ENCODE assay signal across 16 cellular contexts in genomic region chr2:197674060-197674459, GRCh38. TPM values are rescaled to one million over a fixed set of nuclear protein-coding genes. Genes with fewer than 3 reads are reported as not detected.
DNase-seq lines count a peak whose midpoint lies in the region; ATAC-seq, FAIRE-seq and TF ChIP-seq lines count a peak whose summit lies in the region.
"Had no signal": no experiment of that assay in that cellular context is flagged by ENCODE, and none has a peak within 500 bp of the region (broad histone marks: within the 10 kb centered on the region; RNA-seq: fewer than 3 reads in every experiment).

No MANE protein-coding gene starts in this region.

- TF ChIP-seq CTCF in fibroblast of villous mesenchyme (IDR thresholded peaks at IDR 0.05; ENCODE audit: insufficient read depth, low read depth, low read length) (no peak), osteocyte (IDR thresholded peaks at IDR 0.05) (no peak)
- TF ChIP-seq CTCF in activated CD8-positive, alpha-beta T cell treated with anti-CD3 and anti-CD28 coated beads for 36 hours (IDR thresholded peaks at IDR 0.05) = no peak

- no peak overlapping the region for H3K27ac Mint-ChIP-seq in osteocyte (ENCODE audit: unreplicated experiment)
- no peak overlapping the region for H3K27ac Mint-ChIP-seq in activated CD8-positive, alpha-beta T cell treated with anti-CD3 and anti-CD28 coated beads for 36 hours
- H3K27ac Mint-ChIP-seq: activated naive CD8-positive, alpha-beta T cell treated with anti-CD3 and anti-CD28 coated beads, Interleukin-2, amount 50 U/mL, for 24 hours; naive thymus-derived CD8-positive, alpha-beta T cell had no signal

- H3K4me1 Mint-ChIP-seq in osteocyte (ENCODE audit: unreplicated experiment) = peaks cover 44% of the 10 kb centered on the region
- peaks cover 6% of the 10 kb centered on the region for H3K4me1 Mint-ChIP-seq in activated CD8-positive, alpha-beta T cell treated with anti-CD3 and anti-CD28 coated beads for 36 hours (ENCODE audit: low read depth)
- H3K4me1 Mint-ChIP-seq: naive thymus-derived CD8-positive, alpha-beta T cell had no signal

- H3K9me3 Mint-ChIP-seq in osteocyte (ENCODE audit: unreplicated experiment) = peaks cover 19% of the 10 kb centered on the region
- H3K9me3 Mint-ChIP-seq in activated CD8-positive, alpha-beta T cell treated with anti-CD3 and anti-CD28 coated beads for 36 hours = no peaks in the 10 kb centered on the region
- H3K9me3 Mint-ChIP-seq: activated naive CD8-positive, alpha-beta T cell treated with anti-CD3 and anti-CD28 coated beads, Interleukin-2, amount 50 U/mL, for 24 hours; activated T-cell treated with anti-CD3 and anti-CD28 coated beads, Interleukin-2, amount 50 U/mL, for 4 hours had no signal

- peaks cover 20% of the 10 kb centered on the region for H3K36me3 Mint-ChIP-seq in osteocyte (ENCODE audit: unreplicated experiment)
- no peaks in the 10 kb centered on the region for H3K36me3 Mint-ChIP-seq in activated CD8-positive, alpha-beta T cell treated with anti-CD3 and anti-CD28 coated beads for 36 hours (ENCODE audit: low read depth)
- H3K36me3 Mint-ChIP-seq: naive thymus-derived CD8-positive, alpha-beta T cell had no signal

- peak overlapping the region; percentile 87 for H3K4me3 ChIP-seq in adipocyte (ENCODE audit: low read length)
- peak overlapping the region; percentile 53 for H3K4me3 ChIP-seq in fibroblast of villous mesenchyme (ENCODE audit: low read depth, low read length)

- no peak for ATAC-seq in GM19328 (IDR thresholded peaks at IDR 0.05; ENCODE audit: unreplicated experiment)
- no peak for ATAC-seq in activated CD8-positive, alpha-beta T cell treated with anti-CD3 and anti-CD28 coated beads for 36 hours
- no peak for ATAC-seq in esophagus mucosa
- ATAC-seq: activated naive CD8-positive, alpha-beta T cell treated with anti-CD3 and anti-CD28 coated beads, Interleukin-2, amount 50 U/mL, for 24 hours; activated T-cell treated with anti-CD3 and anti-CD28 coated beads, Interleukin-2, amount 50 U/mL, for 4 hours; naive thymus-derived CD8-positive, alpha-beta T cell; PC-3 had no signal

- peaks cover 26% of the 10 kb centered on the region for H3K4me1 ChIP-seq in adipocyte (ENCODE audit: control insufficient read depth, insufficient read depth, low read length)
- H3K4me1 ChIP-seq: transverse colon had no signal

- peak overlapping the region; percentile 87 for H3K9ac ChIP-seq in adipocyte (ENCODE audit: low read length)

- no peaks in the 10 kb centered on the region for H3K36me3 ChIP-seq in adipocyte (ENCODE audit: control insufficient read depth, insufficient read depth, low read length, severe bottlenecking)
- H3K36me3 ChIP-seq: transverse colon had no signal

- H3K27me3 ChIP-seq in adipocyte (replicated peaks; ENCODE audit: control insufficient read depth, insufficient read depth, low read length) = no peaks in the 10 kb centered on the region
- H3K27me3 ChIP-seq: transverse colon had no signal

- H3K27me3 Mint-ChIP-seq in osteocyte (ENCODE audit: unreplicated experiment) = no peaks in the 10 kb centered on the region
- peaks cover 13% of the 10 kb centered on the region for H3K27me3 Mint-ChIP-seq in activated CD8-positive, alpha-beta T cell treated with anti-CD3 and anti-CD28 coated beads for 36 hours

- intact Hi-C loops in activated CD8-positive, alpha-beta T cell treated with anti-CD3 and anti-CD28 coated beads for 36 hours (cut with micrococcal nuclease) = no loop called here

- FAIRE-seq in A204.1 (lab: Jason Lieb, UNC) = peak; percentile 21

- peak; percentile 36 for DNase-seq in adipocyte (ENCODE audit: low read depth)
- DNase-seq in fibroblast of villous mesenchyme (ENCODE audit: low read depth) = no peak
- DNase-seq in osteocyte (ENCODE audit: extremely low spot score, unreplicated experiment) = no peak
- DNase-seq in activated CD8-positive, alpha-beta T cell treated with anti-CD3 and anti-CD28 coated beads for 36 hours = no peak
- DNase-seq in NCI-H1048 (lab: John Stamatoyannopoulos, UW) = no peak
- DNase-seq: activated CD4-positive, alpha-beta T cell treated with anti-CD3 and anti-CD28 coated beads for 4 hours; activated naive CD8-positive, alpha-beta T cell treated with anti-CD3 and anti-CD28 coated beads, Interleukin-2, amount 50 U/mL, for 24 hours; activated T-cell treated with anti-CD3 and anti-CD28 coated beads, Interleukin-2, amount 50 U/mL, for 4 hours; naive thymus-derived CD8-positive, alpha-beta T cell; PC-3; stimulated activated CD4-positive, alpha-beta T cell treated with anti-CD3 and anti-CD28 coated beads, Interleukin-12 subunit alpha, Interleukin-12 subunit beta, amount 100 ng/mL, for 4 hours; transverse colon had no signal

- H3K4me3 Mint-ChIP-seq in osteocyte (ENCODE audit: unreplicated experiment) = peak overlapping the region; percentile 80
- H3K4me3 Mint-ChIP-seq in activated CD8-positive, alpha-beta T cell treated with anti-CD3 and anti-CD28 coated beads for 36 hours = no peak overlapping the region
- H3K4me3 Mint-ChIP-seq: activated naive CD8-positive, alpha-beta T cell treated with anti-CD3 and anti-CD28 coated beads, Interleukin-2, amount 50 U/mL, for 24 hours; activated T-cell treated with anti-CD3 and anti-CD28 coated beads, Interleukin-2, amount 50 U/mL, for 4 hours; naive thymus-derived CD8-positive, alpha-beta T cell had no signal

- H3K9me3 ChIP-seq in adipocyte (ENCODE audit: control insufficient read depth, low read length) = no peaks in the 10 kb centered on the region
- H3K9me3 ChIP-seq: transverse colon had no signal

- POLR2A ChIA-PET in activated CD8-positive, alpha-beta T cell treated with anti-CD3 and anti-CD28 coated beads for 36 hours (lab: Charles Lee) = no interaction called here

- CTCF ChIA-PET in activated CD8-positive, alpha-beta T cell treated with anti-CD3 and anti-CD28 coated beads for 36 hours (lab: Charles Lee) = no interaction called here

RNA-seq across cellular contexts. Expression of gene RFTN2, which starts 1.3 kb away (rescaled TPM):
- total RNA-seq in fibroblast of villous mesenchyme (4.7 and 6.4 TPM in 2 replicates), osteocyte (29.4 and 30.6 TPM in 2 replicates), esophagus mucosa (1.5 TPM)
- total RNA-seq in activated CD8-positive, alpha-beta T cell treated with anti-CD3 and anti-CD28 coated beads for 36 hours = not detected
- total RNA-seq: activated T-cell treated with anti-CD3 and anti-CD28 coated beads, Interleukin-2, amount 50 U/mL, for 4 hours; T-helper 1 cell treated with Interleukin-12 subunit alpha and Interleukin-12 subunit beta and Interleukin-4 antibody, amounts not matched to agents 30 ng/mL and 1 ng/mL, for 36 hours had no signal

RNA-seq across cellular contexts. Expression of gene MARS2, which starts 31.1 kb away (rescaled TPM):
- total RNA-seq in fibroblast of villous mesenchyme (3.9 and 5.2 TPM in 2 replicates), osteocyte (3.8 and 4.2 TPM in 2 replicates), esophagus mucosa (5.7 TPM)
- 10 to 100 TPM; 15.3 to 16.7 TPM for total RNA-seq in activated CD8-positive, alpha-beta T cell treated with anti-CD3 and anti-CD28 coated beads for 36 hours
